In genomic region chr10:52965489-52965888, GRCh38 we compare ENCODE assay signal across 13 cellular contexts.
DNase-seq lines count a peak whose midpoint lies in the region; ATAC-seq, FAIRE-seq and TF ChIP-seq lines count a peak whose summit lies in the region.
"Had no signal": no experiment of that assay in that cellular context is flagged by ENCODE, and none has a peak within 500 bp of the region (broad histone marks: within the 10 kb centered on the region; RNA-seq: fewer than 3 reads in every experiment).

No MANE protein-coding gene starts in this region.

- peak overlapping the region; percentile 67 for H3K27ac ChIP-seq in iPS-20b (ENCODE audit: low read length)
- H3K27ac ChIP-seq: heart left ventricle, left ventricle myocardium inferior, transverse colon had no signal

- no peaks in the 10 kb centered on the region for H3K36me3 ChIP-seq in iPS-20b (ENCODE audit: insufficient read depth, low read depth, low read length)
- H3K36me3 ChIP-seq: heart left ventricle, left ventricle myocardium inferior, transverse colon had no signal

- ATAC-seq in GM21515 (IDR thresholded peaks at IDR 0.05; ENCODE audit: unreplicated experiment) (peak; percentile 7), HG03354 (IDR thresholded peaks at IDR 0.05; ENCODE audit: poor library complexity, severe bottlenecking, unreplicated experiment) (peak; percentile 10), HG02840 (IDR thresholded peaks at IDR 0.05; ENCODE audit: low FRiP score, unreplicated experiment) (no peak), HG03460 (IDR thresholded peaks at IDR 0.05; ENCODE audit: unreplicated experiment) (no peak)
- ATAC-seq: natural killer cell treated with Interleukin-12 subunit alpha and Interleukin-12 subunit beta and Interleukin-15 and Interleukin-18, amount 100 ng/mL, for 72 hours had no signal

- H3K4me1 ChIP-seq in iPS-20b (ENCODE audit: insufficient read depth, low read length) = peaks cover 34% of the 10 kb centered on the region
- H3K4me1 ChIP-seq: heart left ventricle, left ventricle myocardium inferior had no signal

- no peak for TF ChIP-seq CTCF in GM20000 (IDR thresholded peaks at IDR 0.05; ENCODE audit: extremely low read depth, missing control alignments)

- no peak for DNase-seq in GM12891 (ENCODE audit: insufficient read length, low spot score)
- DNase-seq in GM20000 (ENCODE audit: low spot score) = no peak
- no peak for DNase-seq in AG20443 (ENCODE audit: low spot score)
- DNase-seq: heart left ventricle; left ventricle myocardium inferior; stimulated activated CD4-positive, alpha-beta T cell treated with anti-CD3 and anti-CD28 coated beads, Interleukin-2, amount 100 ng/mL, for 24 hours; transverse colon had no signal

- no peak overlapping the region for H3K4me3 ChIP-seq in iPS-20b (ENCODE audit: low read length)
- H3K4me3 ChIP-seq: heart left ventricle, left ventricle myocardium inferior, transverse colon had no signal

- peak; percentile 23 for FAIRE-seq in GM12891 (lab: Jason Lieb, UNC)

- no peaks in the 10 kb centered on the region for H3K27me3 ChIP-seq in iPS-20b (ENCODE audit: insufficient read depth, low read length)
- H3K27me3 ChIP-seq: heart left ventricle, transverse colon had no signal

- H3K9ac ChIP-seq in iPS-20b (ENCODE audit: low read depth, low read length) = peak overlapping the region; percentile 58; the same call in 1 of the 2 replicates

- no peaks in the 10 kb centered on the region for H3K9me3 ChIP-seq in iPS-20b (ENCODE audit: insufficient read depth, low read depth, low read length)
- H3K9me3 ChIP-seq: heart left ventricle, left ventricle myocardium inferior, transverse colon had no signal

- TF ChIP-seq POLR2A in GM12891 (IDR thresholded peaks at IDR 0.05; ENCODE audit: low read depth, low read length) = no peak

TF ChIP-seq in GM12891, 5 proteins besides CTCF, POLR2A, EP300 and RAD21:
- TF ChIP-seq TAF1 (IDR thresholded peaks at IDR 0.05; ENCODE audit: low read depth, low read length) (no peak), PAX5 (IDR thresholded peaks at IDR 0.05; ENCODE audit: insufficient read depth, low read length, severe bottlenecking) (no peak), POU2F2 (IDR thresholded peaks at IDR 0.05; ENCODE audit: low read depth, low read length) (no peak), SPI1 (IDR thresholded peaks at IDR 0.05; ENCODE audit: low read depth, low read length) (no peak), POLR2AphosphoS5 (IDR thresholded peaks at IDR 0.05; ENCODE audit: low read depth, low read length) (no peak)

Comparison
In these comparisons a context has a peak if more than half of its experiments do, and no peak if none do; other contexts are left out.
1. ATAC-seq: peak in GM21515 (single experiment) and HG03354 (single experiment); none in HG02840 (single experiment) and HG03460 (single experiment).